ENCODE assay signal across 15 cellular contexts in the genomic region with DNA sequence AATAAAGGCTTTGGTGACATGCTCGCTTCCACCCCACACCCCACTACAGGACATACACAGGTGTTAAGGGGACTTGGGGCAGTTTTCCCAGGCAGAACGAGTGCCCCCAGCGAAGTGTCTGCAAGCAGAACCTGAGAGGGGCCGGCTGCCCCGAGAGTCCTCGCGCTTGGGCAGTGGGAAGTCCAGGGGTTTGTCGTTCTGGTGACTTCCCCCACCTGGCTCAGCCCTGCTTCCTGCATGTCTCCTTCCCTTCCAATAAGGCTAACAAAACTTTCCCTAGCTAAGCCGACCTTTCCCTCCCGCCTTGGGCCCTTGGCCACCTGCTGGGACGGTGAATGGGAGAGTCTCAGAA. TPM values are rescaled to one million over a fixed set of nuclear protein-coding genes. Genes with fewer than 3 reads are reported as not detected.
DNase-seq lines count a peak whose midpoint lies in the region; ATAC-seq and TF ChIP-seq lines count a peak whose summit lies in the region.
"Had no signal": no experiment of that assay in that cellular context is flagged by ENCODE, and none has a peak within 500 bp of the region (broad histone marks: within the 10 kb centered on the region; RNA-seq: fewer than 3 reads in every experiment).

No MANE protein-coding gene starts in this region.

- TF ChIP-seq POLR2A in esophagus squamous epithelium (IDR thresholded peaks at IDR 0.05), result no peak

- peak overlapping the region; percentile 46 for H3K4me3 Mint-ChIP-seq in neural progenitor cell

- H3K27ac ChIP-seq in BLaER1 (no peak overlapping the region), MM.1S (ENCODE audit: low read length) (no peak overlapping the region), esophagus squamous epithelium (peak overlapping the region; percentile 38 to 60 (median 52)), neural progenitor cell (no peak overlapping the region)
- H3K27ac ChIP-seq: heart right ventricle, HL-60 had no signal

- no peaks in the 10 kb centered on the region for H3K9me3 Mint-ChIP-seq in neural progenitor cell
- H3K9me3 Mint-ChIP-seq: activated T-cell treated with anti-CD3 and anti-CD28 coated beads, Interleukin-2, amount 50 U/mL, for 72 hours had no signal

- H3K9ac ChIP-seq in BLaER1, result no peak overlapping the region
- H3K9ac ChIP-seq in MM.1S (ENCODE audit: low read length), result no peak overlapping the region
- H3K9ac ChIP-seq in neural progenitor cell, result no peak overlapping the region

- H3K27ac Mint-ChIP-seq in neural progenitor cell, result no peak overlapping the region
- H3K27ac Mint-ChIP-seq: activated T-cell treated with anti-CD3 and anti-CD28 coated beads, Interleukin-2, amount 50 U/mL, for 72 hours had no signal

- DNase-seq in MM.1S (no peak), esophagus squamous epithelium (lab: John Stamatoyannopoulos, UW) (no peak), neural progenitor cell (ENCODE audit: low spot score) (peak; percentile 29), mucosa of descending colon (no peak), globus pallidus (ENCODE audit: low spot score) (no peak)
- no peak for DNase-seq in activated CD8-positive, alpha-beta memory T cell treated with anti-CD3 and anti-CD28 coated beads for 24 hours
- DNase-seq: activated CD4-positive, alpha-beta T cell treated with anti-CD3 and anti-CD28 coated beads for 1 hour; NCI-H2171 had no signal

- H3F3A ChIP-seq in MM.1S (ENCODE audit: insufficient read depth, low read length) (no peaks in the 10 kb centered on the region), neural progenitor cell (ENCODE audit: low read depth) (peaks cover 13% of the 10 kb centered on the region)

- ATAC-seq in mucosa of descending colon, result no peak
- ATAC-seq in GM19467 (IDR thresholded peaks at IDR 0.05; ENCODE audit: unreplicated experiment), result no peak

- H2AFZ ChIP-seq in MM.1S (ENCODE audit: low read length) (no peak overlapping the region), neural progenitor cell (replicated peaks) (peak overlapping the region; percentile 92)

- H3K4me3 ChIP-seq in BLaER1 (0 out of 2 replicates have a peak overlapping the region, but pooled peaks have one; percentile 50), MM.1S (ENCODE audit: low read length) (no peak overlapping the region), esophagus squamous epithelium (peak overlapping the region; percentile 45 to 66 (median 53)), neural progenitor cell (peak overlapping the region; percentile 59), mucosa of descending colon (no peak overlapping the region)

- no peaks in the 10 kb centered on the region for H3K36me3 Mint-ChIP-seq in neural progenitor cell

- no peaks in the 10 kb centered on the region for H3K9me2 ChIP-seq in MM.1S (replicated peaks; ENCODE audit: insufficient read depth, low read length)

- peaks cover 26% of the 10 kb centered on the region for H3K27me3 Mint-ChIP-seq in neural progenitor cell (ENCODE audit: insufficient read depth, low read depth)

- H3K27me3 ChIP-seq in BLaER1 (peaks cover 52% of the 10 kb centered on the region), MM.1S (replicated peaks; ENCODE audit: insufficient read depth, low read length) (peaks cover 11% of the 10 kb centered on the region; the same call in 1 of the 2 replicates), esophagus squamous epithelium (peaks cover 0 to 98% (median 0%) of the 10 kb centered on the region in 4 donors), neural progenitor cell (peaks cover 66% of the 10 kb centered on the region)

- intact Hi-C loops in esophagus squamous epithelium (cut with DNase I), result no loop called here
- intact Hi-C loops in mucosa of descending colon (cut with DNase I, micrococcal nuclease), result no loop called here

- H3K4me1 ChIP-seq in BLaER1, result peaks cover 14% of the 10 kb centered on the region
- no peaks in the 10 kb centered on the region for H3K4me1 ChIP-seq in MM.1S (ENCODE audit: low read length)
- H3K4me1 ChIP-seq in esophagus squamous epithelium, result peaks cover 6 to 46% (median 24%) of the 10 kb centered on the region in 3 donors
- peaks cover 16% of the 10 kb centered on the region for H3K4me1 ChIP-seq in neural progenitor cell
- H3K4me1 ChIP-seq in mucosa of descending colon (ENCODE audit: low read depth), result peaks cover 20% of the 10 kb centered on the region

- H4K20me1 ChIP-seq in BLaER1 (0 out of 2 replicates have a peak, but pooled peaks cover 13% of the 10 kb centered on the region), MM.1S (ENCODE audit: insufficient read depth, low read length) (no peaks in the 10 kb centered on the region), neural progenitor cell (ENCODE audit: low read depth) (no peaks in the 10 kb centered on the region)

- H3K4me2 ChIP-seq in BLaER1 (no peak overlapping the region), MM.1S (ENCODE audit: low read depth, low read length) (peak overlapping the region; percentile 92; the same call in 1 of the 2 replicates), neural progenitor cell (peak overlapping the region; percentile 82)

- WGBS in esophagus squamous epithelium, 2 donors, result 47% methylated on average over 6 of the region's 11 CpGs; no CpG with 5 or more reads in 1 of the 2 donors

- H3K79me2 ChIP-seq in MM.1S (ENCODE audit: low read length) (no peaks in the 10 kb centered on the region), neural progenitor cell (ENCODE audit: low read depth) (no peaks in the 10 kb centered on the region)

- TF ChIP-seq CTCF in MM.1S (IDR thresholded peaks at IDR 0.05; ENCODE audit: low read length) (no peak), esophagus squamous epithelium (IDR thresholded peaks at IDR 0.05) (no peak), neural progenitor cell (IDR thresholded peaks at IDR 0.05) (no peak), mucosa of descending colon (IDR thresholded peaks at IDR 0.05) (no peak)

- H3K4me1 Mint-ChIP-seq in neural progenitor cell, result peaks cover 23% of the 10 kb centered on the region

- H3K9me3 ChIP-seq in BLaER1 (peaks cover 12% of the 10 kb centered on the region), MM.1S (replicated peaks; ENCODE audit: insufficient read depth, low read length) (no peaks in the 10 kb centered on the region), esophagus squamous epithelium (no peaks in the 10 kb centered on the region), neural progenitor cell (ENCODE audit: low read depth) (no peaks in the 10 kb centered on the region), mucosa of descending colon (no peaks in the 10 kb centered on the region)
- H3K9me3 ChIP-seq: heart right ventricle had no signal

- H3K36me3 ChIP-seq in BLaER1, result no peaks in the 10 kb centered on the region
- no peaks in the 10 kb centered on the region for H3K36me3 ChIP-seq in MM.1S (replicated peaks; ENCODE audit: insufficient read depth, low read length)
- H3K36me3 ChIP-seq in esophagus squamous epithelium, result no peaks in the 10 kb centered on the region
- no peaks in the 10 kb centered on the region for H3K36me3 ChIP-seq in neural progenitor cell
- no peaks in the 10 kb centered on the region for H3K36me3 ChIP-seq in mucosa of descending colon (ENCODE audit: low read depth)
- H3K36me3 ChIP-seq: heart right ventricle had no signal

RNA-seq across cellular contexts. Expression of a gene that starts 0.9 kb away (rescaled TPM):
- total RNA-seq in esophagus squamous epithelium (1 to 10 TPM; 2.9 to 5.7 (median 4.9) TPM), neural progenitor cell (ENCODE audit: low replicate concordance) (0.09 TPM in 1 of 2 replicates, not detected in the other), mucosa of descending colon (1 to 10 TPM in 2 of 3 donors, under 1 TPM in 1; 0.47 to 3.2 (median 1.9) TPM)
- total RNA-seq: activated T-cell treated with anti-CD3 and anti-CD28 coated beads, Interleukin-2, amount 50 U/mL, for 72 hours; G401; OCI-LY7 had no signal

Comparison
In these comparisons a context has a peak if more than half of its experiments do, and no peak if none do; other contexts are left out.
1. H3K27ac ChIP-seq: peak in esophagus squamous epithelium (4 of 4); none in BLaER1 (single experiment), MM.1S (single experiment) and neural progenitor cell (single experiment).
2. H3K4me3 ChIP-seq: peak in BLaER1 (single experiment), esophagus squamous epithelium (4 of 4) and neural progenitor cell (single experiment); none in MM.1S (single experiment) and mucosa of descending colon (single experiment).